26 cellular contexts compared by ENCODE assay signal in the genomic region with DNA sequence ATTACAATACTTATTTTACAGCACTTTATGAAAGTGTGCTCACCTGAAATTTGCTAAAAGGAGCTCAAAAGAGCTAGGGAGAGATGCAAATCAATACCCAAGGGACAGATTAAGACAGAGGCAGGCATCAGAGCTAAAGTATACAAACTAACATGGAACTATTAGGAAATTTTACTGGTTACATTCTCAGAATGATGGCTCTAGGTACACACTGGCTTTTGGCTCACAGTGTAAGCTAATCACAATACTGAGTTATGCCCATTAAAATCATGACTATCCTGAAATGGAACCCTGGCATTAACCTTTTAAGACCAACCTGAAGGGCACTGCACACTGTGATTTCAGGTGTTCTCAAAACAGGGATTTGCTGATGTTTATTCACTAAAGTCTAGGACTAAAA.
"Had no signal": no experiment of that assay in that cellular context is flagged by ENCODE, and none has a peak within 500 bp of the region (broad histone marks: within the 10 kb centered on the region; RNA-seq: fewer than 3 reads in every experiment).

No MANE protein-coding gene starts in this region.

- H3K4me1 Mint-ChIP-seq: immature natural killer cell, mesothelial cell of epicardium, naive B cell had no signal

- H3K27ac Mint-ChIP-seq: mesothelial cell of epicardium had no signal

- H3K9me3 ChIP-seq: esophagus muscularis mucosa, gastroesophageal sphincter, heart left ventricle, left lung, lower lobe of right lung, mucosa of descending colon had no signal

- H3K27me3 ChIP-seq: dorsolateral prefrontal cortex, esophagus muscularis mucosa, foreskin keratinocyte, gastroesophageal sphincter, heart left ventricle, hepatocyte, left lung had no signal

- H3K27me3 Mint-ChIP-seq: naive B cell had no signal

- H3K4me2 ChIP-seq: hepatocyte had no signal

- FAIRE-seq: colon, endothelial cell of umbilical vein, frontal cortex, kidney had no signal

- H3K4me3 ChIP-seq: coronary artery, dorsolateral prefrontal cortex, esophagus muscularis mucosa, gastroesophageal sphincter, heart left ventricle, hepatocyte, left lung, lower lobe of right lung, mucosa of descending colon had no signal

- H2AFZ ChIP-seq: hepatocyte had no signal

- H3K27ac ChIP-seq: esophagus muscularis mucosa, foreskin keratinocyte, gastroesophageal sphincter, heart left ventricle, hepatocyte, left lung, lower lobe of right lung had no signal

- H3K9me3 Mint-ChIP-seq: immature natural killer cell, mesothelial cell of epicardium, naive B cell had no signal

- DNase-seq: dermis blood vessel endothelial cell; dorsolateral prefrontal cortex; effector CD4-positive, alpha-beta T cell; effector memory CD4-positive, alpha-beta T cell; foreskin keratinocyte; heart left ventricle; hypothalamus; immature natural killer cell; islet precursor cell; kidney; kidney glomerular epithelial cell; left colon; left lung; left ventricle myocardium superior; lower lobe of right lung; mesenchymal stem cell; mucosa of descending colon; naive B cell had no signal

- H3K4me3 Mint-ChIP-seq: immature natural killer cell, mesothelial cell of epicardium, naive B cell had no signal

- H3K79me2 ChIP-seq: hepatocyte had no signal

- H3K4me1 ChIP-seq: esophagus muscularis mucosa, foreskin keratinocyte, gastroesophageal sphincter, heart left ventricle, left lung, lower lobe of right lung had no signal

- ATAC-seq: foreskin keratinocyte, gastroesophageal sphincter, heart left ventricle, left colon, left lung, left ventricle myocardium superior, lower lobe of right lung, mucosa of descending colon had no signal
